9 cellular contexts compared by ENCODE assay signal in the genomic region with DNA sequence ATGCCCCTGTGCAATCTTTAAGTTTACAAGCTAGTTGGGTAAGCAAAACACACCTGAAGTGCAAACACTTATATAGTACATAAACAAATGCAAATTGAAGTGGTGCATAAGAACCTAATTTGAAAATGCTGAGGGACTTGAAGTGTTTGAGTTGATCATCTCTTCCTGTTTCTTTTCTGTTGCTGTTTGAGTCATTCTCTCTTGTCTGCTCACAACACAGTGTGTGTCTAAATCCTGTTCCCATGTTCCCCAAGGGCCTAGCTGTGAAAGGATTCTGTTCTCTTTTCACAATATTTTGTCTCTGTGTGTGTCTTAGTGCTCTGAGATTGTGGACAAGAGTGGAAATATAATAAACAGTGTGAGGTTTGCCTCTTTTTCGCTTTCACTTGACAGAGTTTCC. TPM values are rescaled to one million over a fixed set of nuclear protein-coding genes. Genes with fewer than 3 reads are reported as not detected.
DNase-seq lines count a peak whose midpoint lies in the region; ATAC-seq and TF ChIP-seq lines count a peak whose summit lies in the region.
"Had no signal": no experiment of that assay in that cellular context is flagged by ENCODE, and none has a peak within 500 bp of the region (broad histone marks: within the 10 kb centered on the region; RNA-seq: fewer than 3 reads in every experiment).

No MANE protein-coding gene starts in this region.

- peak overlapping the region; percentile 22 for H3K4me3 ChIP-seq in OCI-LY3 (ENCODE audit: low read length)

- no peaks in the 10 kb centered on the region for H3K9me3 Mint-ChIP-seq in activated CD4-positive, alpha-beta T cell treated with anti-CD3 and anti-CD28 coated beads, Interleukin-2, amount 10 ng/mL, durations not matched to agents 24 days and 14 days
- H3K9me3 Mint-ChIP-seq in stimulated activated naive B cell treated with anti-CD40 and anti-IgM and Interleukin-4, amounts not matched to agents 10 μg/mL and 1 μg/mL and 100 μg/mL, for 72 hours, result no peaks in the 10 kb centered on the region

- peak; percentile 75 for DNase-seq in activated CD4-positive, alpha-beta T cell treated with anti-CD3 and anti-CD28 coated beads, Interleukin-2, amount 10 ng/mL, durations not matched to agents 24 days and 14 days
- no peak for DNase-seq in activated CD4-positive, alpha-beta T cell treated with anti-CD3 and anti-CD28 coated beads for 4 hours
- DNase-seq in stimulated activated naive B cell treated with anti-CD40 and anti-IgM and Interleukin-4, amounts not matched to agents 10 μg/mL and 1 μg/mL and 100 μg/mL, for 72 hours, result no peak
- DNase-seq in HK-2 (ENCODE audit: unreplicated experiment) (no peak), NCI-H187 treated with DMSO at 0.1 percent for 48 hours (lab: John Stamatoyannopoulos, UW) (no peak), SIG-M5 treated with dmso at 0.1 percent for 504 hours (lab: John Stamatoyannopoulos, UW; ENCODE audit: unreplicated experiment) (no peak)

- peaks cover 44% of the 10 kb centered on the region for H3K4me1 Mint-ChIP-seq in activated CD4-positive, alpha-beta T cell treated with anti-CD3 and anti-CD28 coated beads, Interleukin-2, amount 10 ng/mL, durations not matched to agents 24 days and 14 days
- peaks cover 13 to 14% of the 10 kb centered on the region in 2 donors for H3K4me1 Mint-ChIP-seq in stimulated activated naive B cell treated with anti-CD40 and anti-IgM and Interleukin-4, amounts not matched to agents 10 μg/mL and 1 μg/mL and 100 μg/mL, for 72 hours

- peak overlapping the region; percentile 52 for H3K27ac ChIP-seq in OCI-LY3 (ENCODE audit: low read length)
- H3K27ac ChIP-seq: parathyroid adenoma had no signal

- no peak for TF ChIP-seq CTCF in OCI-LY3 (IDR thresholded peaks at IDR 0.05; ENCODE audit: low read depth, low read length)

- no peaks in the 10 kb centered on the region for H3K9me3 ChIP-seq in OCI-LY3 (ENCODE audit: insufficient read depth, low read length)

- no peak overlapping the region for H3K9ac ChIP-seq in OCI-LY3 (ENCODE audit: low read length)
- H3K9ac ChIP-seq: parathyroid adenoma had no signal

- H3K4me3 Mint-ChIP-seq in activated CD4-positive, alpha-beta T cell treated with anti-CD3 and anti-CD28 coated beads, Interleukin-2, amount 10 ng/mL, durations not matched to agents 24 days and 14 days, result no peak overlapping the region
- H3K4me3 Mint-ChIP-seq in stimulated activated naive B cell treated with anti-CD40 and anti-IgM and Interleukin-4, amounts not matched to agents 10 μg/mL and 1 μg/mL and 100 μg/mL, for 72 hours, result peak overlapping the region; percentile 58 to 63

- H2AFZ ChIP-seq in OCI-LY3 (ENCODE audit: low read depth, low read length), result no peak overlapping the region
- H2AFZ ChIP-seq: parathyroid adenoma had no signal

- H3K27ac Mint-ChIP-seq in activated CD4-positive, alpha-beta T cell treated with anti-CD3 and anti-CD28 coated beads, Interleukin-2, amount 10 ng/mL, durations not matched to agents 24 days and 14 days, result no peak overlapping the region
- H3K27ac Mint-ChIP-seq in stimulated activated naive B cell treated with anti-CD40 and anti-IgM and Interleukin-4, amounts not matched to agents 10 μg/mL and 1 μg/mL and 100 μg/mL, for 72 hours, result peak overlapping the region; percentile 94

- H3K36me3 Mint-ChIP-seq in activated CD4-positive, alpha-beta T cell treated with anti-CD3 and anti-CD28 coated beads, Interleukin-2, amount 10 ng/mL, durations not matched to agents 24 days and 14 days (ENCODE audit: low read depth), result peaks cover 40% of the 10 kb centered on the region
- no peaks in the 10 kb centered on the region for H3K36me3 Mint-ChIP-seq in stimulated activated naive B cell treated with anti-CD40 and anti-IgM and Interleukin-4, amounts not matched to agents 10 μg/mL and 1 μg/mL and 100 μg/mL, for 72 hours

- peaks cover 21% of the 10 kb centered on the region for H3K4me1 ChIP-seq in OCI-LY3 (ENCODE audit: low read length)
- H3K4me1 ChIP-seq: parathyroid adenoma had no signal

- H3K79me2 ChIP-seq in OCI-LY3 (ENCODE audit: low read length), result no peaks in the 10 kb centered on the region
- H3K79me2 ChIP-seq: parathyroid adenoma had no signal

- peak; percentile 49 for ATAC-seq in HG02763 (IDR thresholded peaks at IDR 0.05; ENCODE audit: unreplicated experiment)
- peak; percentile 83 for ATAC-seq in stimulated activated naive B cell treated with anti-CD40 and anti-IgM and Interleukin-4, amounts not matched to agents 10 μg/mL and 1 μg/mL and 100 μg/mL, for 72 hours (replicated peaks)

- H3K4me2 ChIP-seq in OCI-LY3 (ENCODE audit: low read length), result peak overlapping the region; percentile 51

- H3K36me3 ChIP-seq in OCI-LY3 (replicated peaks; ENCODE audit: low read depth, low read length), result no peaks in the 10 kb centered on the region

- intact Hi-C loops in activated CD4-positive, alpha-beta T cell treated with anti-CD3 and anti-CD28 coated beads, Interleukin-2, amount 10 ng/mL, durations not matched to agents 24 days and 14 days (cut with micrococcal nuclease), result loop anchor here (2.0 to 10.0 kb wide), 5 partner anchors 31 to 1447 kb away; partner anchors contain the start of genes ABHD10, BTLA, GCSAM and GTPBP8

- no peaks in the 10 kb centered on the region for H3K27me3 ChIP-seq in OCI-LY3 (ENCODE audit: low read depth, low read length)

- no peaks in the 10 kb centered on the region for H4K20me1 ChIP-seq in OCI-LY3 (ENCODE audit: insufficient read depth, low read length)

- no peaks in the 10 kb centered on the region for H3K27me3 Mint-ChIP-seq in activated CD4-positive, alpha-beta T cell treated with anti-CD3 and anti-CD28 coated beads, Interleukin-2, amount 10 ng/mL, durations not matched to agents 24 days and 14 days
- no peaks in the 10 kb centered on the region for H3K27me3 Mint-ChIP-seq in stimulated activated naive B cell treated with anti-CD40 and anti-IgM and Interleukin-4, amounts not matched to agents 10 μg/mL and 1 μg/mL and 100 μg/mL, for 72 hours

RNA-seq across cellular contexts. Expression of gene CD96, which starts 6.1 kb away (rescaled TPM):
- total RNA-seq in activated CD4-positive, alpha-beta T cell treated with anti-CD3 and anti-CD28 coated beads, Interleukin-2, amount 10 ng/mL, durations not matched to agents 24 days and 14 days, result 50.5 and 60.5 TPM in 2 replicates

RNA-seq across cellular contexts. Expression of gene ZBED2, which starts 47.1 kb away (rescaled TPM):
- total RNA-seq in activated CD4-positive, alpha-beta T cell treated with anti-CD3 and anti-CD28 coated beads, Interleukin-2, amount 10 ng/mL, durations not matched to agents 24 days and 14 days, result 587 and 596 TPM in 2 replicates
